Comparison of ENCODE assay signal across 24 cellular contexts in genomic region chr4:55500072-55500471, GRCh38. TPM values are rescaled to one million over a fixed set of nuclear protein-coding genes. Genes with fewer than 3 reads are reported as not detected.
DNase-seq lines count a peak whose midpoint lies in the region; ATAC-seq and TF ChIP-seq lines count a peak whose summit lies in the region.
"Had no signal": no experiment of that assay in that cellular context is flagged by ENCODE, and none has a peak within 500 bp of the region (broad histone marks: within the 10 kb centered on the region; RNA-seq: fewer than 3 reads in every experiment).

No MANE protein-coding gene starts in this region.

- H3K36me3 Mint-ChIP-seq in CD4-positive, CD25-positive, alpha-beta regulatory T cell: peaks cover 36% of the 10 kb centered on the region
- peaks cover 23% of the 10 kb centered on the region for H3K36me3 Mint-ChIP-seq in activated T-cell treated with anti-CD3 and anti-CD28 coated beads, Interleukin-2, amount 50 U/mL, for 24 hours (ENCODE audit: low read depth)

- no peak overlapping the region for H3K4me3 Mint-ChIP-seq in CD4-positive, CD25-positive, alpha-beta regulatory T cell
- no peak overlapping the region for H3K4me3 Mint-ChIP-seq in activated T-cell treated with anti-CD3 and anti-CD28 coated beads, Interleukin-2, amount 50 U/mL, for 24 hours
- H3K4me3 Mint-ChIP-seq: activated naive CD8-positive, alpha-beta T cell treated with anti-CD3 and anti-CD28 coated beads for 36 hours; nephron; stimulated activated naive CD8-positive, alpha-beta T cell treated with anti-CD3 and anti-CD28 coated beads, Interleukin-15, Interleukin-2, amounts not matched to agents 100 ng/mL and 50 ng/mL, for 24 hours had no signal

- H3K4me1 Mint-ChIP-seq in CD4-positive, CD25-positive, alpha-beta regulatory T cell: peaks cover 13 to 21% (median 19%) of the 10 kb centered on the region in 4 donors
- peaks cover 8% of the 10 kb centered on the region for H3K4me1 Mint-ChIP-seq in activated T-cell treated with anti-CD3 and anti-CD28 coated beads, Interleukin-2, amount 50 U/mL, for 24 hours (ENCODE audit: low read depth)
- H3K4me1 Mint-ChIP-seq: nephron had no signal

- H3K36me3 ChIP-seq in CD4-positive, CD25-positive, alpha-beta regulatory T cell (ENCODE audit: control insufficient read depth, insufficient read depth, low read length): peaks cover 4% of the 10 kb centered on the region
- peaks cover 3% of the 10 kb centered on the region for H3K36me3 ChIP-seq in suprapubic skin

- DNase-seq in CD4-positive, CD25-positive, alpha-beta regulatory T cell: no peak
- DNase-seq in activated T-cell treated with anti-CD3 and anti-CD28 coated beads, Interleukin-2, amount 50 U/mL, for 24 hours: no peak
- no peak for DNase-seq in NCI-H1105 (lab: John Stamatoyannopoulos, UW)
- DNase-seq in kidney tubule cell (ENCODE audit: low spot score): no peak
- no peak for DNase-seq in suprapubic skin (ENCODE audit: low spot score in 2 of 2)
- DNase-seq: activated naive CD8-positive, alpha-beta T cell treated with anti-CD3 and anti-CD28 coated beads for 36 hours; Calu3; effector memory CD4-positive, alpha-beta T cell; EL; NCI-H1048; NCI-H2081; NCI-H524; psoas muscle; RPMI8226; stimulated activated CD4-positive, alpha-beta T cell treated with anti-CD3 and anti-CD28 coated beads, Interleukin-2, amount 100 ng/mL, for 48 hours; T1000; trophoblast cell had no signal

- ATAC-seq in CD4-positive, CD25-positive, alpha-beta regulatory T cell (ENCODE audit: low read depth in 2 of 2): no peak
- peak; percentile 70 for ATAC-seq in GM19395 (IDR thresholded peaks at IDR 0.05; ENCODE audit: unreplicated experiment)
- ATAC-seq in HG02571 (IDR thresholded peaks at IDR 0.05; ENCODE audit: unreplicated experiment): peak; percentile 59
- ATAC-seq in HG03354 (IDR thresholded peaks at IDR 0.05; ENCODE audit: poor library complexity, severe bottlenecking, unreplicated experiment): peak; percentile 64
- ATAC-seq: psoas muscle had no signal

- no peaks in the 10 kb centered on the region for H3K27me3 Mint-ChIP-seq in CD4-positive, CD25-positive, alpha-beta regulatory T cell
- no peaks in the 10 kb centered on the region for H3K27me3 Mint-ChIP-seq in activated T-cell treated with anti-CD3 and anti-CD28 coated beads, Interleukin-2, amount 50 U/mL, for 24 hours
- H3K27me3 Mint-ChIP-seq: activated naive CD8-positive, alpha-beta T cell treated with anti-CD3 and anti-CD28 coated beads for 36 hours; stimulated activated naive CD8-positive, alpha-beta T cell treated with anti-CD3 and anti-CD28 coated beads, Interleukin-15, Interleukin-2, amounts not matched to agents 100 ng/mL and 50 ng/mL, for 24 hours had no signal

- no peaks in the 10 kb centered on the region for H3K27me3 ChIP-seq in CD4-positive, CD25-positive, alpha-beta regulatory T cell (ENCODE audit: control insufficient read depth, insufficient read depth, low read length)
- no peaks in the 10 kb centered on the region for H3K27me3 ChIP-seq in suprapubic skin

- no peaks in the 10 kb centered on the region for H3K4me1 ChIP-seq in CD4-positive, CD25-positive, alpha-beta regulatory T cell (ENCODE audit: control insufficient read depth, insufficient read depth, low read length, poor library complexity, severe bottlenecking)
- no peaks in the 10 kb centered on the region for H3K4me1 ChIP-seq in suprapubic skin

- 89% methylated on average over 2 of the region's 2 CpGs for WGBS in suprapubic skin

- H3K27ac Mint-ChIP-seq in CD4-positive, CD25-positive, alpha-beta regulatory T cell: peak overlapping the region in 2 of 3 donors; percentile 7 to 9
- H3K27ac Mint-ChIP-seq in activated T-cell treated with anti-CD3 and anti-CD28 coated beads, Interleukin-2, amount 50 U/mL, for 24 hours: no peak overlapping the region
- H3K27ac Mint-ChIP-seq: activated naive CD8-positive, alpha-beta T cell treated with anti-CD3 and anti-CD28 coated beads for 36 hours; nephron; stimulated activated naive CD8-positive, alpha-beta T cell treated with anti-CD3 and anti-CD28 coated beads, Interleukin-15, Interleukin-2, amounts not matched to agents 100 ng/mL and 50 ng/mL, for 24 hours had no signal

- H3K27ac ChIP-seq in CD4-positive, CD25-positive, alpha-beta regulatory T cell (ENCODE audit: insufficient read depth, low read length, poor library complexity, severe bottlenecking): no peak overlapping the region
- no peak overlapping the region for H3K27ac ChIP-seq in suprapubic skin
- H3K27ac ChIP-seq: 22Rv1, psoas muscle, skin epidermis had no signal

- peaks cover 0 to under 1% (median 0%) of the 10 kb centered on the region in 7 donors for H3K9me3 Mint-ChIP-seq in CD4-positive, CD25-positive, alpha-beta regulatory T cell
- no peaks in the 10 kb centered on the region for H3K9me3 Mint-ChIP-seq in activated T-cell treated with anti-CD3 and anti-CD28 coated beads, Interleukin-2, amount 50 U/mL, for 24 hours
- H3K9me3 Mint-ChIP-seq: activated naive CD8-positive, alpha-beta T cell treated with anti-CD3 and anti-CD28 coated beads for 36 hours; stimulated activated naive CD8-positive, alpha-beta T cell treated with anti-CD3 and anti-CD28 coated beads, Interleukin-15, Interleukin-2, amounts not matched to agents 100 ng/mL and 50 ng/mL, for 24 hours had no signal

- no peak for TF ChIP-seq CTCF in suprapubic skin (IDR thresholded peaks at IDR 0.05)

- TF ChIP-seq EP300 in suprapubic skin (IDR thresholded peaks at IDR 0.05): no peak

- no peak overlapping the region for H3K4me3 ChIP-seq in CD4-positive, CD25-positive, alpha-beta regulatory T cell (ENCODE audit: low read depth, low read length)
- H3K4me3 ChIP-seq in suprapubic skin: no peak overlapping the region
- H3K4me3 ChIP-seq: psoas muscle, skin epidermis had no signal

- no peak for TF ChIP-seq POLR2A in suprapubic skin (IDR thresholded peaks at IDR 0.05)

- no peaks in the 10 kb centered on the region for H3K9me3 ChIP-seq in CD4-positive, CD25-positive, alpha-beta regulatory T cell (ENCODE audit: control insufficient read depth in 2 of 2, low read length in 2 of 2)
- H3K9me3 ChIP-seq in suprapubic skin: no peaks in the 10 kb centered on the region
- H3K9me3 ChIP-seq: psoas muscle had no signal

RNA-seq across cellular contexts. Expression of gene CLOCK, which starts 46.6 kb away (rescaled TPM):
- 16.6 TPM for total RNA-seq in CD4-positive, CD25-positive, alpha-beta regulatory T cell
- 1 to 10 TPM; 4.6 to 8.9 (median 7.9) TPM for polyA plus RNA-seq in CD4-positive, CD25-positive, alpha-beta regulatory T cell
- 10 to 100 TPM; 15.9 to 20.7 (median 19.0) TPM for total RNA-seq in suprapubic skin

Comparison
In these comparisons a context has a peak if more than half of its experiments do, and no peak if none do; other contexts are left out.
1. ATAC-seq: peak in GM19395 (single experiment), HG02571 (single experiment) and HG03354 (single experiment); none in CD4-positive, CD25-positive, alpha-beta regulatory T cell (0 of 2).